In the genomic region with DNA sequence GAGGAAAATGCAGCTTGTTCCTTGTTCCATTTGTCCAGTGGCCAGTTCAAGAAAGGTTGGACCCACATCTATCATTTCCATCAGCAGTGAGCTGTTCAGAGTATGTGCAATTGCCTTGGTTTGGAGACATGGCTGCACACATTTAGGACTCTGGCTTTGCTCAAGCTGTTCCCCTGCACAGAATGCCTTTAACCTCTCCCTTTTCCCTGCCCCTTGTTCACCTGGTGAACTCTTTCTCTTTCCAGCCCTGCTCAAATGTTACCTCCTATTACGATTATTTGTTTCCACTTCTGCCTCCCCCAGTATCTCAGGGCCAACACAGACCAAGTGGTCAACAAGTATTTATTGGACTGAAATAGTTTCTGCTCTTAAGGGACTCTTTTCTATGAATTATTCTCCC, we compare ENCODE assay signal across 23 cellular contexts.
"Had no signal": no experiment of that assay in that cellular context is flagged by ENCODE, and none has a peak within 500 bp of the region (broad histone marks: within the 10 kb centered on the region; RNA-seq: fewer than 3 reads in every experiment).

No MANE protein-coding gene starts in this region.

- DNase-seq: dermis blood vessel endothelial cell; effector CD4-positive, alpha-beta T cell; effector memory CD4-positive, alpha-beta T cell; esophagus squamous epithelium; foreskin fibroblast; foreskin melanocyte; gastrocnemius medialis; glutamatergic neuron; heart right ventricle; hippocampal formation; left cardiac atrium; left ventricle myocardium inferior; lower lobe of right lung; mesenchymal stem cell; mucosa of descending colon; naive B cell had no signal

- H3K4me3 ChIP-seq: coronary artery, esophagus squamous epithelium, gastrocnemius medialis, heart right ventricle, left ventricle myocardium inferior, lower lobe of right lung, mucosa of descending colon had no signal

- H3K4me1 Mint-ChIP-seq: mesothelial cell of epicardium, naive B cell had no signal

- H3K9me3 ChIP-seq: esophagus squamous epithelium, gastrocnemius medialis, heart right ventricle, left ventricle myocardium inferior, lower lobe of right lung, mucosa of descending colon had no signal

- H3K4me1 ChIP-seq: esophagus squamous epithelium, lower lobe of right lung had no signal

- H3K36me3 Mint-ChIP-seq: mesothelial cell of epicardium, naive B cell had no signal

- H3K9me3 Mint-ChIP-seq: mesothelial cell of epicardium had no signal

- H3K36me3 ChIP-seq: esophagus squamous epithelium, gastrocnemius medialis, heart right ventricle, left ventricle myocardium inferior, lower lobe of right lung had no signal

- FAIRE-seq: colon, endothelial cell of umbilical vein, islet of Langerhans, keratinocyte had no signal

- ATAC-seq: gastrocnemius medialis, heart right ventricle, left cardiac atrium, lower lobe of right lung, mucosa of descending colon had no signal

- H3K4me3 Mint-ChIP-seq: mesothelial cell of epicardium, naive B cell had no signal

- H3K27ac ChIP-seq: coronary artery, esophagus squamous epithelium, heart right ventricle, left ventricle myocardium inferior, lower lobe of right lung had no signal

- H3K27ac Mint-ChIP-seq: mesothelial cell of epicardium had no signal

- H3K27me3 ChIP-seq: dorsolateral prefrontal cortex, gastrocnemius medialis had no signal
